21 cellular contexts compared by ENCODE assay signal in genomic region chr19:38907670-38908069, GRCh38. TPM values are rescaled to one million over a fixed set of nuclear protein-coding genes. Genes with fewer than 3 reads are reported as not detected.
"Had no signal": no experiment of that assay in that cellular context is flagged by ENCODE, and none has a peak within 500 bp of the region (broad histone marks: within the 10 kb centered on the region; RNA-seq: fewer than 3 reads in every experiment).

No MANE protein-coding gene starts in this region.

- H3K9me3 ChIP-seq: left ventricle myocardium inferior, neutrophil, ovary, stomach, suprapubic skin, tibial nerve had no signal

- H3K9me3 Mint-ChIP-seq: activated naive CD8-positive, alpha-beta T cell treated with anti-CD3 and anti-CD28 coated beads, Interleukin-2, amount 50 U/mL, for 24 hours; dendritic cell treated with granulocyte-macrophage colony-stimulating factor and Interleukin-4, amounts not matched to agents 40 ng/mL and 50 ng/mL, for 4 days; naive thymus-derived CD8-positive, alpha-beta T cell; T-cell had no signal

- H3K4me3 ChIP-seq: left ventricle myocardium inferior, ovary, stomach, suprapubic skin, tibial nerve had no signal

- ATAC-seq: activated naive CD8-positive, alpha-beta T cell treated with anti-CD3 and anti-CD28 coated beads, Interleukin-2, amount 50 U/mL, for 24 hours; foreskin keratinocyte; right cardiac atrium; T-cell had no signal

- H3K27me3 ChIP-seq: ovary, suprapubic skin had no signal

- H3K27ac ChIP-seq: foreskin keratinocyte, left ventricle myocardium inferior, neutrophil, ovary, stomach, suprapubic skin, tibial nerve had no signal

- H3K4me3 Mint-ChIP-seq: activated naive CD8-positive, alpha-beta T cell treated with anti-CD3 and anti-CD28 coated beads, Interleukin-2, amount 50 U/mL, for 24 hours; dendritic cell treated with granulocyte-macrophage colony-stimulating factor and Interleukin-4, amounts not matched to agents 40 ng/mL and 50 ng/mL, for 4 days had no signal

- DNase-seq: activated CD4-positive, alpha-beta T cell treated with anti-CD3 and anti-CD28 coated beads for 1 hour; activated CD4-positive, alpha-beta T cell treated with anti-CD3 and anti-CD28 coated beads, Interleukin-2, amount 50 U/mL, for 4 hours; activated gamma-delta T cell treated with Interleukin-2 at 50 U/mL for 16 hours; activated naive CD8-positive, alpha-beta T cell treated with anti-CD3 and anti-CD28 coated beads, Interleukin-2, amount 50 U/mL, for 24 hours; effector CD4-positive, alpha-beta T cell; foreskin keratinocyte; hippocampal formation; left ventricle myocardium inferior; ovary; stimulated activated CD4-positive, alpha-beta T cell treated with anti-CD3 and anti-CD28 coated beads, Interleukin-12 subunit alpha, Interleukin-12 subunit beta, amount 100 ng/mL, for 4 hours; stimulated activated CD4-positive, alpha-beta T cell treated with anti-CD3 and anti-CD28 coated beads, Interleukin-4, amount 100 ng/mL, for 4 hours; stomach; T-cell had no signal

- H3K36me3 ChIP-seq: ovary had no signal

- H3K4me1 ChIP-seq: foreskin keratinocyte, left ventricle myocardium inferior, suprapubic skin had no signal

- H3K27me3 Mint-ChIP-seq: activated naive CD8-positive, alpha-beta T cell treated with anti-CD3 and anti-CD28 coated beads, Interleukin-2, amount 50 U/mL, for 24 hours; dendritic cell treated with granulocyte-macrophage colony-stimulating factor and Interleukin-4, amounts not matched to agents 40 ng/mL and 50 ng/mL, for 4 days; naive thymus-derived CD8-positive, alpha-beta T cell; T-cell had no signal

- H3K27ac Mint-ChIP-seq: activated naive CD8-positive, alpha-beta T cell treated with anti-CD3 and anti-CD28 coated beads, Interleukin-2, amount 50 U/mL, for 24 hours; dendritic cell treated with granulocyte-macrophage colony-stimulating factor and Interleukin-4, amounts not matched to agents 40 ng/mL and 50 ng/mL, for 4 days had no signal

RNA-seq across cellular contexts. Expression of gene CCER2, which starts 4.3 kb away (rescaled TPM):
- total RNA-seq: foreskin keratinocyte, left ventricle myocardium inferior, lung microvascular endothelial cell, pulmonary artery endothelial cell, tibial nerve had no signal
- polyA plus RNA-seq: naive thymus-derived CD8-positive, alpha-beta T cell had no signal
